1 cellular context compared by ENCODE assay signal in genomic region chr2:68100189-68100588, GRCh38.
TF ChIP-seq lines count a peak whose summit lies in the region.

No MANE protein-coding gene starts in this region.

TF ChIP-seq in K562, 482 proteins besides CTCF, POLR2A, EP300 and RAD21 (continued from another document):
- TF ChIP-seq MBD1 (CRISPR knock-in tag; IDR thresholded peaks at IDR 0.05) = 0 out of 2 replicates have a peak, but pooled peaks have one; percentile 21
- no peak for TF ChIP-seq ZNF518B (CRISPR knock-in tag; IDR thresholded peaks at IDR 0.05)
- TF ChIP-seq MAFK (IDR thresholded peaks at IDR 0.05; ENCODE audit: low read length) = no peak
- TF ChIP-seq DPF2 (IDR thresholded peaks at IDR 0.05) = peak; percentile 72
- TF ChIP-seq TEAD4 (IDR thresholded peaks at IDR 0.05; ENCODE audit: low read length) = peak; percentile 63
- no peak for TF ChIP-seq TEAD4 (CRISPR knock-in tag; IDR thresholded peaks at IDR 0.05; ENCODE audit: borderline replicate concordance)
- no peak for TF ChIP-seq TCF15 (CRISPR knock-in tag; IDR thresholded peaks at IDR 0.05)
- 0 out of 4 replicates have a peak, but pooled peaks of 1 of the 2 experiments have one; percentile 27 for TF ChIP-seq KDM1A (IDR thresholded peaks at IDR 0.05)
- peak; percentile 95 for TF ChIP-seq MEIS2 (IDR thresholded peaks at IDR 0.05; ENCODE audit: partially characterized antibody)
- 0 out of 4 replicates have a peak, but pooled peaks of 1 of the 2 experiments have one; percentile 12 for TF ChIP-seq MAZ (CRISPR knock-in tag; conservative IDR thresholded peaks at IDR 0.05 in 1 of 2, IDR thresholded peaks at IDR 0.05 in 1 of 2)
- no peak for TF ChIP-seq FOXJ3 (CRISPR knock-in tag; IDR thresholded peaks at IDR 0.05)
- no peak for TF ChIP-seq CREB1 (IDR thresholded peaks at IDR 0.05)
- TF ChIP-seq CREB1 (CRISPR knock-in tag; IDR thresholded peaks at IDR 0.05) = no peak
- TF ChIP-seq SOX6 (IDR thresholded peaks at IDR 0.05) = peak; percentile 59; the same call in 1 of the 2 replicates
- peak; percentile 80 for TF ChIP-seq CBFA2T3 (IDR thresholded peaks at IDR 0.05)
- no peak for TF ChIP-seq MIER1 (IDR thresholded peaks at IDR 0.05; ENCODE audit: low read depth)
- TF ChIP-seq RCOR1 (IDR thresholded peaks at IDR 0.05; ENCODE audit: borderline replicate concordance in 1 of 2, low read depth in 2 of 2, low read length in 2 of 2) = peak in 1 of 2 experiments; percentile 69; a peak in 2 of 4 replicates
- peak; percentile 83 for TF ChIP-seq ARID1B (IDR thresholded peaks at IDR 0.05)
- no peak for TF ChIP-seq THRB (CRISPR knock-in tag; conservative IDR thresholded peaks at IDR 0.05)
- TF ChIP-seq FOS (IDR thresholded peaks at IDR 0.05; ENCODE audit: extremely low read depth, insufficient read length) = no peak
